ENCODE assay signal across 19 cellular contexts in genomic region chr16:4385066-4385788, GRCh38. TPM values are rescaled to one million over a fixed set of nuclear protein-coding genes. Genes with fewer than 3 reads are reported as not detected.
DNase-seq lines count a peak whose midpoint lies in the region; ATAC-seq and TF ChIP-seq lines count a peak whose summit lies in the region.
"Had no signal": no experiment of that assay in that cellular context is flagged by ENCODE, and none has a peak within 500 bp of the region (broad histone marks: within the 10 kb centered on the region; RNA-seq: fewer than 3 reads in every experiment).

No MANE protein-coding gene starts in this region.

- TF ChIP-seq CTCF in A673 (conservative IDR thresholded peaks at IDR 0.05; ENCODE audit: low read depth, low read length) = no peak
- no peak for TF ChIP-seq CTCF in esophagus squamous epithelium (IDR thresholded peaks at IDR 0.05)
- TF ChIP-seq CTCF in psoas muscle (IDR thresholded peaks at IDR 0.05) = no peak
- TF ChIP-seq CTCF in ovary (IDR thresholded peaks at IDR 0.05) = no peak

- H3K36me3 ChIP-seq in A673 (ENCODE audit: insufficient read depth, low read length, poor library complexity, severe bottlenecking) (no peaks in the 10 kb centered on the region), GM23248 (ENCODE audit: low read depth) (peaks cover 7% of the 10 kb centered on the region; the same call in 1 of the 2 replicates), esophagus squamous epithelium (peaks cover 0 to 85% (median 18%) of the 10 kb centered on the region in 3 donors), psoas muscle (ENCODE audit: insufficient read depth in 1 of 2, low read depth in 1 of 2) (no peaks in the 10 kb centered on the region), Karpas-422 (ENCODE audit: insufficient read depth, low read length) (no peaks in the 10 kb centered on the region), ovary (no peaks in the 10 kb centered on the region)
- H3K36me3 ChIP-seq: gastrocnemius medialis had no signal

- H3K27me3 ChIP-seq in A673 (replicated peaks; ENCODE audit: insufficient read depth, low read depth, low read length, poor library complexity) = no peaks in the 10 kb centered on the region
- H3K27me3 ChIP-seq in GM23248 (replicated peaks; ENCODE audit: insufficient read depth) = no peaks in the 10 kb centered on the region
- H3K27me3 ChIP-seq in esophagus squamous epithelium = no peaks in the 10 kb centered on the region
- H3K27me3 ChIP-seq in psoas muscle (ENCODE audit: insufficient read depth in 3 of 3, low read length in 2 of 3) = no peaks in the 10 kb centered on the region
- no peaks in the 10 kb centered on the region for H3K27me3 ChIP-seq in Karpas-422 (ENCODE audit: low read length)
- no peaks in the 10 kb centered on the region for H3K27me3 ChIP-seq in ovary
- H3K27me3 ChIP-seq: gastrocnemius medialis had no signal

- in situ Hi-C loops in GM23248 (cut with MboI) = no loop called here

- H4K20me1 ChIP-seq in GM23248 (ENCODE audit: insufficient read depth) (no peaks in the 10 kb centered on the region), Karpas-422 (ENCODE audit: insufficient read depth, low read depth, low read length) (peaks cover 6% of the 10 kb centered on the region; the same call in 1 of the 2 replicates)

- peaks cover 48% of the 10 kb centered on the region for H3F3A ChIP-seq in GM23248 (ENCODE audit: insufficient read depth)

- no TSS peak for BruUV-seq in A673 (replicated peaks; lab: Mats Ljungman, UMichigan)

- H3K4me2 ChIP-seq in GM23248 (ENCODE audit: unreplicated experiment) = peak overlapping the region; percentile 10
- no peak overlapping the region for H3K4me2 ChIP-seq in Karpas-422 (ENCODE audit: low read depth, low read length, poor library complexity, severe bottlenecking)

- peak overlapping the region; percentile 70 for H3K9ac ChIP-seq in GM23248
- H3K9ac ChIP-seq in Karpas-422 (ENCODE audit: low read length) = no peak overlapping the region
- H3K9ac ChIP-seq: parathyroid adenoma had no signal

- H3K9me3 ChIP-seq in A673 (ENCODE audit: low read depth, low read length, poor library complexity, severe bottlenecking) (no peaks in the 10 kb centered on the region), GM23248 (ENCODE audit: low read depth) (no peaks in the 10 kb centered on the region), esophagus squamous epithelium (no peaks in the 10 kb centered on the region), psoas muscle (no peaks in the 10 kb centered on the region), Karpas-422 (ENCODE audit: low read length) (no peaks in the 10 kb centered on the region), ovary (no peaks in the 10 kb centered on the region)
- H3K9me3 ChIP-seq: gastrocnemius medialis, mucosa of descending colon had no signal

- H3K79me2 ChIP-seq in GM23248 (ENCODE audit: insufficient read depth) (peaks cover 18% of the 10 kb centered on the region), Karpas-422 (ENCODE audit: low read length) (no peaks in the 10 kb centered on the region)
- H3K79me2 ChIP-seq: parathyroid adenoma had no signal

- no peak for TF ChIP-seq EP300 in ovary (IDR thresholded peaks at IDR 0.05)

- intact Hi-C loops in A673 (cut with micrococcal nuclease; ENCODE audit: unreplicated experiment) (no loop called here), esophagus squamous epithelium (cut with DNase I) (no loop called here), psoas muscle (cut with DNase I) (no loop called here), ovary (cut with DNase I) (no loop called here)

- H3K27ac ChIP-seq in A673 (ENCODE audit: low read depth, low read length, poor library complexity, severe bottlenecking) = peak overlapping the region; percentile 7
- H3K27ac ChIP-seq in GM23248 = peak overlapping the region; percentile 90
- peak overlapping the region in 3 of 4 donors; percentile 44 to 65 (median 59) for H3K27ac ChIP-seq in esophagus squamous epithelium
- H3K27ac ChIP-seq in psoas muscle = peak overlapping the region; percentile 30
- H3K27ac ChIP-seq in Karpas-422 (ENCODE audit: low read length) = no peak overlapping the region
- no peak overlapping the region for H3K27ac ChIP-seq in ovary
- H3K27ac ChIP-seq: parathyroid adenoma, VCaP had no signal

- POLR2A ChIA-PET in A673 (lab: Charles Lee; ENCODE audit: low non-redundant PET) = interaction anchor here (0.7 kb wide), 1 partner anchor 21 kb away, joined by 4 read pairs; no protein-coding TSS in a partner anchor

- no peaks in the 10 kb centered on the region for H3K9me2 ChIP-seq in GM23248 (ENCODE audit: insufficient read depth)
- no peaks in the 10 kb centered on the region for H3K9me2 ChIP-seq in Karpas-422 (replicated peaks; ENCODE audit: insufficient read depth, low read length)

- DNase-seq in A673 (ENCODE audit: low spot score) (no peak), GM23248 (peak; percentile 70), esophagus squamous epithelium (lab: John Stamatoyannopoulos, UW) (no peak), psoas muscle (no peak), Karpas-422 (no peak), ovary (no peak), HuH-7 (ENCODE audit: low spot score) (no peak)
- DNase-seq: activated CD8-positive, alpha-beta memory T cell treated with anti-CD3 and anti-CD28 coated beads, Interleukin-2, amount 50 U/mL, for 4 hours; activated naive CD4-positive, alpha-beta T cell treated with anti-CD3 and anti-CD28 coated beads, Interleukin-2, amount 50 U/mL, for 16 hours; DMS153; effector memory CD4-positive, alpha-beta T cell; gastrocnemius medialis; immature natural killer cell; NCI-H1092 treated with DMSO at 0.1 percent for 48 hours; NCI-H446 had no signal

- WGBS in GM23248 (ENCODE audit: low coverage in 1 of 2, low lambda C conversion rate in 2 of 2, missing lambda C conversion rate in 2 of 2), 2 experiments = 25 to 30% methylated on average over 15 to 20 of the region's 20 CpGs
- 81 to 82% methylated on average over 12 to 13 of the region's 20 CpGs for WGBS in esophagus squamous epithelium, 2 donors
- WGBS in psoas muscle, 3 donors = 78 to 91% (median 83%) methylated on average over 20 of the region's 20 CpGs
- WGBS in ovary, 3 donors = 64 to 68% (median 65%) methylated on average over 20 of the region's 20 CpGs

- H3K4me1 ChIP-seq in A673 (ENCODE audit: insufficient read depth, low read length, poor library complexity, severe bottlenecking) = peaks cover 20% of the 10 kb centered on the region
- H3K4me1 ChIP-seq in GM23248 (ENCODE audit: insufficient read depth) = peaks cover 62% of the 10 kb centered on the region
- peaks cover 0 to 52% (median 0%) of the 10 kb centered on the region in 3 donors for H3K4me1 ChIP-seq in esophagus squamous epithelium
- H3K4me1 ChIP-seq in psoas muscle = peaks cover 13% of the 10 kb centered on the region
- H3K4me1 ChIP-seq in Karpas-422 (ENCODE audit: low read length) = peaks cover 7% of the 10 kb centered on the region; the same call in 1 of the 2 replicates
- H3K4me1 ChIP-seq in ovary (ENCODE audit: insufficient read depth) = peaks cover 12% of the 10 kb centered on the region

- ATAC-seq in psoas muscle (no peak), GM18867 (IDR thresholded peaks at IDR 0.05; ENCODE audit: unreplicated experiment) (no peak)
- ATAC-seq: gastrocnemius medialis, mucosa of descending colon had no signal

- H2AFZ ChIP-seq in GM23248 (no peak overlapping the region), Karpas-422 (ENCODE audit: low read length) (no peak overlapping the region)
- H2AFZ ChIP-seq: parathyroid adenoma had no signal

- CTCF ChIA-PET in A673 (lab: Charles Lee) = no interaction called here

- no peak overlapping the region for H3K4me3 ChIP-seq in A673 (ENCODE audit: low read depth, low read length, poor library complexity, severe bottlenecking)
- no peak overlapping the region for H3K4me3 ChIP-seq in GM23248
- H3K4me3 ChIP-seq in esophagus squamous epithelium = no peak overlapping the region
- no peak overlapping the region for H3K4me3 ChIP-seq in psoas muscle
- H3K4me3 ChIP-seq in Karpas-422 (ENCODE audit: low read length) = no peak overlapping the region
- H3K4me3 ChIP-seq in ovary = no peak overlapping the region
- H3K4me3 ChIP-seq: gastrocnemius medialis, mucosa of descending colon had no signal

- TF ChIP-seq POLR2A in esophagus squamous epithelium (IDR thresholded peaks at IDR 0.05) (no peak), ovary (IDR thresholded peaks at IDR 0.05) (no peak)

RNA-seq across cellular contexts. Expression of gene VASN, which starts 13.6 kb away (rescaled TPM):
- 5.4 and 6.6 TPM in 2 replicates for total RNA-seq in A673 (2021)
- total RNA-seq in GM23248 (2014; rRNA removed; shearing (Covaris generic)) = 223 and 234 TPM in 2 replicates
- 160 and 169 TPM in 2 replicates for polyA plus RNA-seq in GM23248 (2016; fragmentation: Nextera tagmentation; extraction: Ambion mirVana)
- total RNA-seq in esophagus squamous epithelium = 10 to 100 TPM in 3 of 4 donors, 1 to 10 TPM in 1; 9.2 to 20.2 (median 14.2) TPM
- 1 to 10 TPM; 3.0 to 3.6 (median 3.4) TPM for total RNA-seq in psoas muscle
- polyA plus RNA-seq in psoas muscle = 1 to 10 TPM; 2.0 to 3.8 (median 3.3) TPM
- total RNA-seq in Karpas-422 (2014; rRNA removed; shearing (Covaris generic); ENCODE audit: low replicate concordance) = 4.1 and 8.9 TPM in 2 replicates
- 10 to 100 TPM; 19.8 to 49.5 (median 43.5) TPM for total RNA-seq in ovary
- 10 to 100 TPM in 1 of 2 donors, 1 to 10 TPM in 1; 2.4 to 47.6 TPM for polyA plus RNA-seq in ovary

RNA-seq across cellular contexts. Expression of gene CORO7, which starts 31.2 kb away (rescaled TPM):
- total RNA-seq in A673 (2021) (24.4 and 31.2 TPM in 2 replicates), esophagus squamous epithelium (10 to 100 TPM; 15.8 to 25.9 (median 17.8) TPM), psoas muscle (1 to 10 TPM; 5.2 to 7.9 (median 7.2) TPM), ovary (10 to 100 TPM in 6 of 7 donors, 1 to 10 TPM in 1; 7.6 to 29.5 (median 19.5) TPM)
- total RNA-seq in GM23248 (2014; rRNA removed; shearing (Covaris generic)) = 13.2 and 27.7 TPM in 2 replicates
- polyA plus RNA-seq in GM23248 (2016; fragmentation: Nextera tagmentation; extraction: Ambion mirVana) (5.9 and 7.3 TPM in 2 replicates), psoas muscle (1 to 10 TPM; 3.4 to 5.8 (median 3.9) TPM), ovary (1 to 10 TPM; 1.3 to 9.7 TPM)
- 46.2 and 84.9 TPM in 2 replicates for total RNA-seq in Karpas-422 (2014; rRNA removed; shearing (Covaris generic); ENCODE audit: low replicate concordance)

RNA-seq across cellular contexts. Expression of gene PAM16, which starts 34.1 kb away (rescaled TPM):
- total RNA-seq in A673 (2021) (89.7 and 90.3 TPM in 2 replicates), esophagus squamous epithelium (10 to 100 TPM; 29.5 to 40.8 (median 33.2) TPM), psoas muscle (10 to 100 TPM; 60.5 to 84.2 (median 70.7) TPM), ovary (10 to 100 TPM; 24.0 to 47.2 (median 35.7) TPM)
- 20.4 and 33.0 TPM in 2 replicates for total RNA-seq in GM23248 (2014; rRNA removed; shearing (Covaris generic))
- polyA plus RNA-seq in GM23248 (2016; fragmentation: Nextera tagmentation; extraction: Ambion mirVana) (74.5 and 78.9 TPM in 2 replicates), psoas muscle (100 to 1,000 TPM; 144 to 163 (median 160) TPM), ovary (10 to 100 TPM; 18.5 to 42.2 TPM)
- total RNA-seq in Karpas-422 (2014; rRNA removed; shearing (Covaris generic); ENCODE audit: low replicate concordance) = 65.6 and 126 TPM in 2 replicates

RNA-seq across cellular contexts. Expression of gene DNAJA3, which starts 40.4 kb away (rescaled TPM):
- total RNA-seq in A673 (2021) (101 and 105 TPM in 2 replicates), esophagus squamous epithelium (10 to 100 TPM; 45.2 to 59.1 (median 49.1) TPM), psoas muscle (100 to 1,000 TPM in 1 of 4 donors, 10 to 100 TPM in 3; 77.4 to 110 (median 80.5) TPM), ovary (10 to 100 TPM; 32.5 to 47.0 (median 39.0) TPM)
- 43.9 and 47.2 TPM in 2 replicates for total RNA-seq in GM23248 (2014; rRNA removed; shearing (Covaris generic))
- polyA plus RNA-seq in GM23248 (2016; fragmentation: Nextera tagmentation; extraction: Ambion mirVana) (50.9 and 51.0 TPM in 2 replicates), psoas muscle (100 to 1,000 TPM in 1 of 3 donors, 10 to 100 TPM in 2; 68.0 to 104 (median 95.9) TPM), ovary (10 to 100 TPM; 26.4 to 35.0 TPM)
- 56.5 and 74.7 TPM in 2 replicates for total RNA-seq in Karpas-422 (2014; rRNA removed; shearing (Covaris generic); ENCODE audit: low replicate concordance)

Comparison
In these comparisons a context has a peak if more than half of its experiments do, and no peak if none do; other contexts are left out.
1. H3K27ac ChIP-seq: peak in A673 (single experiment), GM23248 (single experiment), esophagus squamous epithelium (3 of 4) and psoas muscle (single experiment); none in Karpas-422 (single experiment) and ovary (0 of 2).